Comparison of ENCODE assay signal across 1 cellular context in the genomic region with DNA sequence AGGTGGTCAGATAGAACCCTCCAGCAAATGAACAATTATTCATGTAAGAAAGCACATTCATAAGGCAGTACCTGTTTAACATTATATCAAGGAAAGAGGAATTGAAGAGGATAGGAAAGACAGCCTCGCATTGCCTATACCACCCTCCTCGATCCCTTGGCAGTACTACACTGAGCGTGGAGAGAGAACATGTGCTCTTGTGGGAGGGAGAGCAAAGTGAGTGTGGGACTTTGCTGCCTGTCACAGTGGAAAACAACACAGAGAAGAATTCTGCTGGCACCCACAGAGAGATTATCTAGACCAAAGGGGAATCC.
TF ChIP-seq lines count a peak whose summit lies in the region.

No MANE protein-coding gene starts in this region.

TF ChIP-seq in K562, 482 proteins besides CTCF, POLR2A, EP300 and RAD21:
- no peak for TF ChIP-seq FOXO4 (CRISPR knock-in tag; IDR thresholded peaks at IDR 0.05)
- TF ChIP-seq, protein P1, sequence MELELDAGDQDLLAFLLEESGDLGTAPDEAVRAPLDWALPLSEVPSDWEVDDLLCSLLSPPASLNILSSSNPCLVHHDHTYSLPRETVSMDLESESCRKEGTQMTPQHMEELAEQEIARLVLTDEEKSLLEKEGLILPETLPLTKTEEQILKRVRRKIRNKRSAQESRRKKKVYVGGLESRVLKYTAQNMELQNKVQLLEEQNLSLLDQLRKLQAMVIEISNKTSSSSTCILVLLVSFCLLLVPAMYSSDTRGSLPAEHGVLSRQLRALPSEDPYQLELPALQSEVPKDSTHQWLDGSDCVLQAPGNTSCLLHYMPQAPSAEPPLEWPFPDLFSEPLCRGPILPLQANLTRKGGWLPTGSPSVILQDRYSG (tag; conservative IDR thresholded peaks at IDR 0.05; ENCODE audit: low read depth), result no peak
- no peak for TF ChIP-seq KDM1A (IDR thresholded peaks at IDR 0.05)
- TF ChIP-seq, protein P2, sequence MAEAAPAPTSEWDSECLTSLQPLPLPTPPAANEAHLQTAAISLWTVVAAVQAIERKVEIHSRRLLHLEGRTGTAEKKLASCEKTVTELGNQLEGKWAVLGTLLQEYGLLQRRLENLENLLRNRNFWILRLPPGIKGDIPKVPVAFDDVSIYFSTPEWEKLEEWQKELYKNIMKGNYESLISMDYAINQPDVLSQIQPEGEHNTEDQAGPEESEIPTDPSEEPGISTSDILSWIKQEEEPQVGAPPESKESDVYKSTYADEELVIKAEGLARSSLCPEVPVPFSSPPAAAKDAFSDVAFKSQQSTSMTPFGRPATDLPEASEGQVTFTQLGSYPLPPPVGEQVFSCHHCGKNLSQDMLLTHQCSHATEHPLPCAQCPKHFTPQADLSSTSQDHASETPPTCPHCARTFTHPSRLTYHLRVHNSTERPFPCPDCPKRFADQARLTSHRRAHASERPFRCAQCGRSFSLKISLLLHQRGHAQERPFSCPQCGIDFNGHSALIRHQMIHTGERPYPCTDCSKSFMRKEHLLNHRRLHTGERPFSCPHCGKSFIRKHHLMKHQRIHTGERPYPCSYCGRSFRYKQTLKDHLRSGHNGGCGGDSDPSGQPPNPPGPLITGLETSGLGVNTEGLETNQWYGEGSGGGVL (CRISPR knock-in tag; IDR thresholded peaks at IDR 0.05), result no peak
- TF ChIP-seq KDM2B (CRISPR knock-in tag; IDR thresholded peaks at IDR 0.05), result no peak
- no peak for TF ChIP-seq CSDE1 (IDR thresholded peaks at IDR 0.05)
- no peak for TF ChIP-seq ELK1 (CRISPR knock-in tag; IDR thresholded peaks at IDR 0.05)
- TF ChIP-seq POLR2G (IDR thresholded peaks at IDR 0.05; ENCODE audit: low read depth, low read length), result no peak
- no peak for TF ChIP-seq ZNF449 (CRISPR knock-in tag; IDR thresholded peaks at IDR 0.05)
- TF ChIP-seq CBX5 (IDR thresholded peaks at IDR 0.05; ENCODE audit: borderline replicate concordance, low read depth), result no peak
- no peak for TF ChIP-seq GTF2E2 (tag; IDR thresholded peaks at IDR 0.05)
- TF ChIP-seq, protein P3, sequence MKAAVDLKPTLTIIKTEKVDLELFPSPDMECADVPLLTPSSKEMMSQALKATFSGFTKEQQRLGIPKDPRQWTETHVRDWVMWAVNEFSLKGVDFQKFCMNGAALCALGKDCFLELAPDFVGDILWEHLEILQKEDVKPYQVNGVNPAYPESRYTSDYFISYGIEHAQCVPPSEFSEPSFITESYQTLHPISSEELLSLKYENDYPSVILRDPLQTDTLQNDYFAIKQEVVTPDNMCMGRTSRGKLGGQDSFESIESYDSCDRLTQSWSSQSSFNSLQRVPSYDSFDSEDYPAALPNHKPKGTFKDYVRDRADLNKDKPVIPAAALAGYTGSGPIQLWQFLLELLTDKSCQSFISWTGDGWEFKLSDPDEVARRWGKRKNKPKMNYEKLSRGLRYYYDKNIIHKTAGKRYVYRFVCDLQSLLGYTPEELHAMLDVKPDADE (conservative IDR thresholded peaks at IDR 0.05; ENCODE audit: control insufficient read depth, low read depth, low read length), result no peak
- TF ChIP-seq MEIS2 (IDR thresholded peaks at IDR 0.05; ENCODE audit: partially characterized antibody), result no peak
- TF ChIP-seq, protein P4, sequence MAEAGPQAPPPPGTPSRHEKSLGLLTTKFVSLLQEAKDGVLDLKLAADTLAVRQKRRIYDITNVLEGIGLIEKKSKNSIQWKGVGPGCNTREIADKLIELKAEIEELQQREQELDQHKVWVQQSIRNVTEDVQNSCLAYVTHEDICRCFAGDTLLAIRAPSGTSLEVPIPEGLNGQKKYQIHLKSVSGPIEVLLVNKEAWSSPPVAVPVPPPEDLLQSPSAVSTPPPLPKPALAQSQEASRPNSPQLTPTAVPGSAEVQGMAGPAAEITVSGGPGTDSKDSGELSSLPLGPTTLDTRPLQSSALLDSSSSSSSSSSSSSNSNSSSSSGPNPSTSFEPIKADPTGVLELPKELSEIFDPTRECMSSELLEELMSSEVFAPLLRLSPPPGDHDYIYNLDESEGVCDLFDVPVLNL (CRISPR knock-in tag; IDR thresholded peaks at IDR 0.05; ENCODE audit: low read depth), result no peak
- no peak for TF ChIP-seq IFI16 (CRISPR knock-in tag; IDR thresholded peaks at IDR 0.05)
- TF ChIP-seq, protein P5, sequence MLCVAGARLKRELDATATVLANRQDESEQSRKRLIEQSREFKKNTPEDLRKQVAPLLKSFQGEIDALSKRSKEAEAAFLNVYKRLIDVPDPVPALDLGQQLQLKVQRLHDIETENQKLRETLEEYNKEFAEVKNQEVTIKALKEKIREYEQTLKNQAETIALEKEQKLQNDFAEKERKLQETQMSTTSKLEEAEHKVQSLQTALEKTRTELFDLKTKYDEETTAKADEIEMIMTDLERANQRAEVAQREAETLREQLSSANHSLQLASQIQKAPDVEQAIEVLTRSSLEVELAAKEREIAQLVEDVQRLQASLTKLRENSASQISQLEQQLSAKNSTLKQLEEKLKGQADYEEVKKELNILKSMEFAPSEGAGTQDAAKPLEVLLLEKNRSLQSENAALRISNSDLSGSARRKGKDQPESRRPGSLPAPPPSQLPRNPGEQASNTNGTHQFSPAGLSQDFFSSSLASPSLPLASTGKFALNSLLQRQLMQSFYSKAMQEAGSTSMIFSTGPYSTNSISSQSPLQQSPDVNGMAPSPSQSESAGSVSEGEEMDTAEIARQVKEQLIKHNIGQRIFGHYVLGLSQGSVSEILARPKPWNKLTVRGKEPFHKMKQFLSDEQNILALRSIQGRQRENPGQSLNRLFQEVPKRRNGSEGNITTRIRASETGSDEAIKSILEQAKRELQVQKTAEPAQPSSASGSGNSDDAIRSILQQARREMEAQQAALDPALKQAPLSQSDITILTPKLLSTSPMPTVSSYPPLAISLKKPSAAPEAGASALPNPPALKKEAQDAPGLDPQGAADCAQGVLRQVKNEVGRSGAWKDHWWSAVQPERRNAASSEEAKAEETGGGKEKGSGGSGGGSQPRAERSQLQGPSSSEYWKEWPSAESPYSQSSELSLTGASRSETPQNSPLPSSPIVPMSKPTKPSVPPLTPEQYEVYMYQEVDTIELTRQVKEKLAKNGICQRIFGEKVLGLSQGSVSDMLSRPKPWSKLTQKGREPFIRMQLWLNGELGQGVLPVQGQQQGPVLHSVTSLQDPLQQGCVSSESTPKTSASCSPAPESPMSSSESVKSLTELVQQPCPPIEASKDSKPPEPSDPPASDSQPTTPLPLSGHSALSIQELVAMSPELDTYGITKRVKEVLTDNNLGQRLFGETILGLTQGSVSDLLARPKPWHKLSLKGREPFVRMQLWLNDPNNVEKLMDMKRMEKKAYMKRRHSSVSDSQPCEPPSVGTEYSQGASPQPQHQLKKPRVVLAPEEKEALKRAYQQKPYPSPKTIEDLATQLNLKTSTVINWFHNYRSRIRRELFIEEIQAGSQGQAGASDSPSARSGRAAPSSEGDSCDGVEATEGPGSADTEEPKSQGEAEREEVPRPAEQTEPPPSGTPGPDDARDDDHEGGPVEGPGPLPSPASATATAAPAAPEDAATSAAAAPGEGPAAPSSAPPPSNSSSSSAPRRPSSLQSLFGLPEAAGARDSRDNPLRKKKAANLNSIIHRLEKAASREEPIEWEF (CRISPR knock-in tag; IDR thresholded peaks at IDR 0.05), result no peak
- TF ChIP-seq MYBL2 (IDR thresholded peaks at IDR 0.05; ENCODE audit: low read depth), result no peak
- no peak for TF ChIP-seq MYBL2 (CRISPR knock-in tag; IDR thresholded peaks at IDR 0.05; ENCODE audit: borderline replicate concordance)
- no peak for TF ChIP-seq CREBBP (IDR thresholded peaks at IDR 0.05; ENCODE audit: low read depth, low read length)
- no peak for TF ChIP-seq HNRNPK (IDR thresholded peaks at IDR 0.05; ENCODE audit: low read depth, low read length, poor library complexity, severe bottlenecking)
- no peak for TF ChIP-seq YBX1 (IDR thresholded peaks at IDR 0.05)
